23 cellular contexts compared by ENCODE assay signal in genomic region chr15:25019434-25019833, GRCh38.
"Had no signal": no experiment of that assay in that cellular context is flagged by ENCODE, and none has a peak within 500 bp of the region (broad histone marks: within the 10 kb centered on the region; RNA-seq: fewer than 3 reads in every experiment).

No MANE protein-coding gene starts in this region.

- H3K27ac ChIP-seq: colonic mucosa, esophagus muscularis mucosa, foreskin keratinocyte, gastroesophageal sphincter, hepatocyte, left lung, lower lobe of right lung had no signal

- H3K4me3 ChIP-seq: colonic mucosa, esophagus muscularis mucosa, gastroesophageal sphincter, hepatocyte, left lung, lower lobe of right lung, mucosa of descending colon had no signal

- H3K9me3 ChIP-seq: colonic mucosa had no signal

- H3K27ac Mint-ChIP-seq: dendritic cell treated with granulocyte-macrophage colony-stimulating factor and Interleukin-4, amounts not matched to agents 40 ng/mL and 50 ng/mL, for 4 days; effector memory CD8-positive, alpha-beta T cell; endodermal cell; immature natural killer cell; mesothelial cell of epicardium; naive B cell had no signal

- ATAC-seq: effector memory CD8-positive, alpha-beta T cell; foreskin keratinocyte; gastroesophageal sphincter; left lung; lower lobe of right lung; mucosa of descending colon had no signal

- H3K27me3 ChIP-seq: colonic mucosa, esophagus muscularis mucosa, foreskin keratinocyte, gastroesophageal sphincter, hepatocyte, left lung had no signal

- H3K27me3 Mint-ChIP-seq: dendritic cell treated with granulocyte-macrophage colony-stimulating factor and Interleukin-4, amounts not matched to agents 40 ng/mL and 50 ng/mL, for 4 days; effector memory CD8-positive, alpha-beta T cell; naive B cell had no signal

- H3K4me1 Mint-ChIP-seq: endodermal cell, immature natural killer cell, mesothelial cell of epicardium, naive B cell had no signal

- DNase-seq: cerebellar nuclear complex; colonic mucosa; cortex of kidney; effector CD8-positive, alpha-beta T cell; effector memory CD8-positive, alpha-beta T cell; endodermal cell; foreskin keratinocyte; head of caudate nucleus; hypothalamus; immature natural killer cell; islet precursor cell; kidney; kidney glomerular epithelial cell; left lung; lower lobe of right lung; mesenchymal stem cell; mucosa of descending colon; naive B cell had no signal

- H3K36me3 ChIP-seq: colonic mucosa had no signal

- H3K4me1 ChIP-seq: colonic mucosa, esophagus muscularis mucosa, foreskin keratinocyte, gastroesophageal sphincter, left lung, lower lobe of right lung had no signal

- H3K4me3 Mint-ChIP-seq: dendritic cell treated with granulocyte-macrophage colony-stimulating factor and Interleukin-4, amounts not matched to agents 40 ng/mL and 50 ng/mL, for 4 days; effector memory CD8-positive, alpha-beta T cell; endodermal cell; immature natural killer cell; mesothelial cell of epicardium had no signal
